ENCODE assay signal across 7 cellular contexts in the genomic region with DNA sequence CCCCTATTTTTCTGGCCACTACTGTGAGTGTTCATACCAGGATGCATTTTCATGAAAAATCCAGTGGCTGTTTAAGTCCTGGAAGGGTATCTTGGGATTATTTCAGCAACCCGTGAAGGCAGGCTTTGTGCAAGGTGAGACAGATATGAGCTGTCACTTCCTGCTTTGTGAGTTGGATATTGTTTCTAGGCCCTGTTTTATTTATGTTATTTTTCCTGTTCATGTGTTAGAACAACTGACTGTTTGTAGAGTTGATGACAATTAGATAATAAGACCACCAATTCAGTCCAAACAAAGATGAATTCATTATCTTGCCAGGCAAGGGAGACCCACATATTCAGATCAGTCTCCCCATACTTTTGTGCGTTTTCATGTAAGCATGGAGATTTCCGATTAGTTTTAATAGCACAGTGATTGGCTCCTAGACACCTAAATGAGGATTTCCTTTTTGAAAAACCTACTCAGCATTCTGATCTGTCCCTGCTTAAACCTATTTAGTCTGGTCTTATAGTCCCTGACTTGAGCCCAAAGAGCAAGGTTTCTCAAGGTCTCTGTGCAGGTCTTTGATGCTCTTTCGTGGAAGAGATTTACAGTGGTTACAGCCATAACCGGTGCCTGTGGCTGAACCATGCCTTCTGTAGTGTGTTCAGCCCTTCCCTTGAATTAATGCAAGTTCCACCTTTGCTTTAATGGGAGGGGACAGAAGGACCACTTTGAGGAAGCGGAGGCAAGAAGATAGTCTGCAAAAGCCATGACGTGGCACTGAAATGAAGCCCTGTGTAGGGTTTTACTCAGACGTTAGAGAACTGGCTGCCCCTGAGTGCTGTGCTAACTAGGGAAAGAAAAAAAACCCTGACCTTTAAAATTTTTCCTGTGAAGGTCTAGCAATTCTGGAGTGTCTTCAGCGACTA. TPM values are rescaled to one million over a fixed set of nuclear protein-coding genes. Genes with fewer than 3 reads are reported as not detected.
A peak's percentile ranks its signal among the peaks of the same experiment; 100 is the strongest.
DNase-seq lines count a peak whose midpoint lies in the region; ATAC-seq and TF ChIP-seq lines count a peak whose summit lies in the region.

No MANE protein-coding gene starts in this region.

- H3K4me3 Mint-ChIP-seq in memory B cell = peak overlapping the region; percentile 65

- H3K4me3 ChIP-seq in cardiac fibroblast (replicated peaks in 1 of 2; ENCODE audit: low read depth in 2 of 2, low read length in 2 of 2) = no peak overlapping the region
- H3K4me3 ChIP-seq in tibial nerve = peak overlapping the region in 1 of 4 donors; percentile 42

- H3K27me3 Mint-ChIP-seq in memory B cell = no peaks in the 10 kb centered on the region

- no peak for TF ChIP-seq EP300 in tibial nerve (IDR thresholded peaks at IDR 0.05)

- H3K36me3 Mint-ChIP-seq in memory B cell = peaks cover 28% of the 10 kb centered on the region

- DNase-seq in RPMI8226 (peak; percentile 86), cardiac fibroblast (ENCODE audit: low read depth in 2 of 2) (peak; percentile 56 to 84), memory B cell (ENCODE audit: low spot score in 2 of 2) (peak; percentile 5 to 32), tibial nerve (ENCODE audit: low spot score in 2 of 2) (no peak), putamen (ENCODE audit: low spot score) (no peak), islet precursor cell (no peak)

- H3K9me3 Mint-ChIP-seq in memory B cell = no peaks in the 10 kb centered on the region

- no peak for TF ChIP-seq POLR2A in tibial nerve (IDR thresholded peaks at IDR 0.05)

- no peaks in the 10 kb centered on the region for H3K27me3 ChIP-seq in tibial nerve

- peaks cover 38% of the 10 kb centered on the region for H3K4me1 Mint-ChIP-seq in memory B cell

- peak overlapping the region; percentile 84 to 99 (median 90) for H3K27ac ChIP-seq in tibial nerve

- H3K9me3 ChIP-seq in tibial nerve = no peaks in the 10 kb centered on the region

- TF ChIP-seq CTCF in cardiac fibroblast (IDR thresholded peaks at IDR 0.05; ENCODE audit: low read depth, low read length) = no peak
- no peak for TF ChIP-seq CTCF in tibial nerve (IDR thresholded peaks at IDR 0.05)

- H3K4me1 ChIP-seq in tibial nerve = peaks cover 5 to 72% (median 48%) of the 10 kb centered on the region in 4 donors

- peaks cover 0 to 41% (median 0%) of the 10 kb centered on the region in 3 donors for H3K36me3 ChIP-seq in tibial nerve

- WGBS in tibial nerve, 2 donors = 27 to 28% methylated on average over 9 of the region's 9 CpGs

- ATAC-seq in GM21447 (IDR thresholded peaks at IDR 0.05; ENCODE audit: unreplicated experiment) (peak; percentile 36), memory B cell (ENCODE audit: low read depth) (peak; percentile 48)

- peak overlapping the region; percentile 99 for H3K27ac Mint-ChIP-seq in memory B cell

RNA-seq across cellular contexts. Expression of gene ZBTB38, which starts 42.8 kb away (rescaled TPM):
- 100 to 1,000 TPM; 121 to 171 (median 150) TPM for total RNA-seq in tibial nerve

Comparison
In these comparisons a context has a peak if more than half of its experiments do, and no peak if none do; other contexts are left out.
1. DNase-seq: peak in RPMI8226 (single experiment), cardiac fibroblast (2 of 2) and memory B cell (2 of 2); none in tibial nerve (0 of 2), putamen (single experiment) and islet precursor cell (single experiment).